8 cellular contexts compared by ENCODE assay signal in the genomic region with DNA sequence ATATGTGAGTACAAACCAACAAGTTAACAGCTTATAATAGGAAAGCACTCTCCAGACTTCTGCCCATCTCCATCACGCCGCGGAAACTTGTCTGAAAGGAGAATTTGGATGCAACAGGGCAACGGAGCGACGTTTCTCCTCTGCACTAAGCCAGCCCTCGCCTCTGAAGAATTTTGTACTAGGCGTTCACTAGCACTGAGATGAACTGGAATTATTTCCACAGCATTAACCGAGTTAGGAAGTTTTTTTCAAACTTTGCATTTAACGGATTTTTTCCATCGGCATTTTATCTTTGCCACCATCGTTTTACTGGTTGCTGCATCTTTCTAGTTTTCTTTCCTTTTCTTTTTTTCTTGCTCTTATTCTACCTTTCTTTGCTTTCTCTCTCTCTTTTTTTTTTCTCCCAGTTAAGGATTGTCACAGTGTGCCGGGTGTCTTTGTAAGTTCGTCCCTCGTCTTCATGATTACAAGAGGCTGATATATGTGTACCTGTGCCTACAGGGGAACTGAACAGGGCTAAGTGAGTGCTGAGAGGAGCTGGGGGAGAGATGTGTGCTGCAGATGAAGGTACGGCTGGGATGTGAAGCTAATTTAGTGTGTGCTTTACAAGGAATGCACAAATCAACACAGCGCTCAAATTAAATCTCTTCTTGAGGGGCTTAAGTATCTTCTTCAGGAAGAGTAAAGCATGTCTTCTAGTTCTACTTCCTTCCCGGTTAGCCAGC.
DNase-seq lines count a peak whose midpoint lies in the region; ATAC-seq and TF ChIP-seq lines count a peak whose summit lies in the region.

No MANE protein-coding gene starts in this region.

- no peaks in the 10 kb centered on the region for H3K9me3 ChIP-seq in mesodermal cell (ENCODE audit: control insufficient read depth, low read length)
- peaks cover 33% of the 10 kb centered on the region for H3K9me3 ChIP-seq in CD4-positive, alpha-beta T cell (ENCODE audit: control insufficient read depth, low read length)

- peak; percentile 3 for ATAC-seq in activated CD8-positive, alpha-beta T cell treated with anti-CD3 and anti-CD28 coated beads for 36 hours
- no peak for ATAC-seq in CD4-positive, alpha-beta T cell (ENCODE audit: poor library complexity)
- no peak for ATAC-seq in HG03442 (IDR thresholded peaks at IDR 0.05; ENCODE audit: unreplicated experiment)

- H3K9me3 Mint-ChIP-seq in activated CD8-positive, alpha-beta T cell treated with anti-CD3 and anti-CD28 coated beads for 36 hours, result peaks cover 3% of the 10 kb centered on the region
- peaks cover 5% of the 10 kb centered on the region for H3K9me3 Mint-ChIP-seq in CD4-positive, alpha-beta T cell

- H3K36me3 Mint-ChIP-seq in activated CD8-positive, alpha-beta T cell treated with anti-CD3 and anti-CD28 coated beads for 36 hours (ENCODE audit: low read depth), result peaks cover 4% of the 10 kb centered on the region
- H3K36me3 Mint-ChIP-seq in CD4-positive, alpha-beta T cell (ENCODE audit: low read depth), result peaks cover 12% of the 10 kb centered on the region

- TF ChIP-seq CTCF in activated CD8-positive, alpha-beta T cell treated with anti-CD3 and anti-CD28 coated beads for 36 hours (IDR thresholded peaks at IDR 0.05), result no peak
- TF ChIP-seq CTCF in CD4-positive, alpha-beta T cell (IDR thresholded peaks at IDR 0.05), result no peak

- H3K4me3 ChIP-seq in Jurkat, Clone E6-1 (ENCODE audit: low read length), result peak overlapping the region; percentile 74
- peak overlapping the region; percentile 54 for H3K4me3 ChIP-seq in mesodermal cell (ENCODE audit: extremely low read depth, insufficient read depth, low read length, poor library complexity, severe bottlenecking)

- peak overlapping the region; percentile 97 for H3K27ac ChIP-seq in mesodermal cell (ENCODE audit: low read depth, low read length, severe bottlenecking)
- H3K27ac ChIP-seq in CD4-positive, alpha-beta T cell (ENCODE audit: low read depth, low read length), result no peak overlapping the region

- H3K4me3 Mint-ChIP-seq in activated CD8-positive, alpha-beta T cell treated with anti-CD3 and anti-CD28 coated beads for 36 hours, result no peak overlapping the region
- H3K4me3 Mint-ChIP-seq in CD4-positive, alpha-beta T cell, result no peak overlapping the region

- H3K27me3 ChIP-seq in CD4-positive, alpha-beta T cell (ENCODE audit: control insufficient read depth, insufficient read depth, low read length), result peaks cover 100% of the 10 kb centered on the region

- intact Hi-C loops in activated CD8-positive, alpha-beta T cell treated with anti-CD3 and anti-CD28 coated beads for 36 hours (cut with micrococcal nuclease), result loop anchor here (5.0 kb wide), 1 partner anchor 594 kb away; no protein-coding TSS in a partner anchor
- intact Hi-C loops in CD4-positive, alpha-beta T cell (cut with DNase I, micrococcal nuclease), result loop anchor here in 1 of 2 experiments (2.0 to 10.0 kb wide), 3 partner anchors 1239 to 1331 kb away; partner anchors contain the start of genes HOXA1 and HOXA11

- H3K4me1 Mint-ChIP-seq in activated CD8-positive, alpha-beta T cell treated with anti-CD3 and anti-CD28 coated beads for 36 hours (ENCODE audit: low read depth), result peaks cover 23% of the 10 kb centered on the region
- H3K4me1 Mint-ChIP-seq in CD4-positive, alpha-beta T cell (ENCODE audit: low read depth), result peaks cover 37% of the 10 kb centered on the region

- POLR2A ChIA-PET in activated CD8-positive, alpha-beta T cell treated with anti-CD3 and anti-CD28 coated beads for 36 hours (lab: Charles Lee), result no interaction called here
- POLR2A ChIA-PET in CD4-positive, alpha-beta T cell (lab: Charles Lee), result interaction anchor here (0.6 kb wide), 1 partner anchor 429 kb away, joined by 3 read pairs; no protein-coding TSS in a partner anchor

- no peak overlapping the region for H3K27ac Mint-ChIP-seq in activated CD8-positive, alpha-beta T cell treated with anti-CD3 and anti-CD28 coated beads for 36 hours
- H3K27ac Mint-ChIP-seq in CD4-positive, alpha-beta T cell, result no peak overlapping the region

- CTCF ChIA-PET in activated CD8-positive, alpha-beta T cell treated with anti-CD3 and anti-CD28 coated beads for 36 hours (lab: Charles Lee), result interaction anchor here (1.5 kb wide), 1 partner anchor 36 kb away, joined by 4 read pairs; no protein-coding TSS in a partner anchor
- CTCF ChIA-PET in CD4-positive, alpha-beta T cell (lab: Charles Lee), result no interaction called here

- H3K4me1 ChIP-seq in mesodermal cell (ENCODE audit: control insufficient read depth, insufficient read depth, low read length, poor library complexity, severe bottlenecking), result peaks cover 34% of the 10 kb centered on the region

- DNase-seq in COLO668 (lab: John Stamatoyannopoulos, UW; ENCODE audit: unreplicated experiment), result peak; percentile 62
- DNase-seq in Jurkat, Clone E6-1 (ENCODE audit: low read depth, low spot score), result no peak
- no peak for DNase-seq in activated CD8-positive, alpha-beta T cell treated with anti-CD3 and anti-CD28 coated beads for 36 hours
- DNase-seq in CD4-positive, alpha-beta T cell, result no peak
- no peak for DNase-seq in activated CD4-positive, alpha-beta T cell treated with anti-CD3 and anti-CD28 coated beads for 1 hour
- DNase-seq in activated CD4-positive, alpha-beta T cell treated with anti-CD3 and anti-CD28 coated beads for 4 hours, result no peak

- H3K27me3 Mint-ChIP-seq in activated CD8-positive, alpha-beta T cell treated with anti-CD3 and anti-CD28 coated beads for 36 hours, result peaks cover 33% of the 10 kb centered on the region
- peaks cover 9% of the 10 kb centered on the region for H3K27me3 Mint-ChIP-seq in CD4-positive, alpha-beta T cell

- no peaks in the 10 kb centered on the region for H3K36me3 ChIP-seq in mesodermal cell (ENCODE audit: control insufficient read depth, insufficient read depth, low read length)

- WGBS in mesodermal cell (ENCODE audit: insufficient coverage in 2 of 2), 2 experiments, result 0 to 3% methylated on average over 10 to 17 of the region's 18 CpGs
